ENCODE assay signal across 1 cellular context in the genomic region with DNA sequence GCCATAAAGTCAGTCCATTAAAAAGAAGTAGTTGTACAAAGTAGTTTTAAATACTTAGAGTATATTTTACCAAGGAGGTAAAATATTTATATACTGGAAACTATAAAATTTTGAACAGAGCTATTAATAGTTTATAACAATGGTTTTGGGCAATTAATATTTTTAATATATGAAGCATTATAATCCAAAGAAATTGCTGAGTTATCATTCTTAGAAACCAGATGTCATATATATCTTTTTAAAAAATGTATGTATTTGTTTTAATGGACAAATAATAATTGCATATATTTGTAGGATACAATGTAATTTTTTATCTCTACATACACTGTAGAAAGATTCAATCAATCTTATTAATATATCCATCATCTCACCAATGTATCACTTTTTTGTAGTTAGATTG.
TF ChIP-seq lines count a peak whose summit lies in the region.

No MANE protein-coding gene starts in this region.

TF ChIP-seq in K562, 482 proteins besides CTCF, POLR2A, EP300 and RAD21 (continued from another document):
- TF ChIP-seq, protein P1, sequence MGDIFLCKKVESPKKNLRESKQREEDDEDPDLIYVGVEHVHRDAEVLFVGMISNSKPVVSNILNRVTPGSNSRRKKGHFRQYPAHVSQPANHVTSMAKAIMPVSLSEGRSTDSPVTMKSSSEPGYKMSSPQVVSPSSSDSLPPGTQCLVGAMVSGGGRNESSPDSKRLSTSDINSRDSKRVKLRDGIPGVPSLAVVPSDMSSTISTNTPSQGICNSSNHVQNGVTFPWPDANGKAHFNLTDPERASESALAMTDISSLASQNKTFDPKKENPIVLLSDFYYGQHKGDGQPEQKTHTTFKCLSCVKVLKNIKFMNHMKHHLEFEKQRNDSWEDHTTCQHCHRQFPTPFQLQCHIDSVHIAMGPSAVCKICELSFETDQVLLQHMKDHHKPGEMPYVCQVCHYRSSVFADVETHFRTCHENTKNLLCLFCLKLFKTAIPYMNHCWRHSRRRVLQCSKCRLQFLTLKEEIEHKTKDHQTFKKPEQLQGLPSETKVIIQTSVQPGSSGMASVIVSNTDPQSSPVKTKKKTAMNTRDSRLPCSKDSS (IDR thresholded peaks at IDR 0.05; ENCODE audit: low read depth, partially characterized antibody): no peak
- TF ChIP-seq SMAD4 (CRISPR knock-in tag; conservative IDR thresholded peaks at IDR 0.05) (no peak), HDAC6 (IDR thresholded peaks at IDR 0.05; ENCODE audit: low read depth, low read length) (no peak), C11orf30 (IDR thresholded peaks at IDR 0.05; ENCODE audit: low read depth) (peak; percentile 38; the same call in 1 of the 2 replicates), MAFF (IDR thresholded peaks at IDR 0.05; ENCODE audit: low read length) (peak; percentile 29; the same call in 1 of the 2 replicates)
- TF ChIP-seq, protein P2, sequence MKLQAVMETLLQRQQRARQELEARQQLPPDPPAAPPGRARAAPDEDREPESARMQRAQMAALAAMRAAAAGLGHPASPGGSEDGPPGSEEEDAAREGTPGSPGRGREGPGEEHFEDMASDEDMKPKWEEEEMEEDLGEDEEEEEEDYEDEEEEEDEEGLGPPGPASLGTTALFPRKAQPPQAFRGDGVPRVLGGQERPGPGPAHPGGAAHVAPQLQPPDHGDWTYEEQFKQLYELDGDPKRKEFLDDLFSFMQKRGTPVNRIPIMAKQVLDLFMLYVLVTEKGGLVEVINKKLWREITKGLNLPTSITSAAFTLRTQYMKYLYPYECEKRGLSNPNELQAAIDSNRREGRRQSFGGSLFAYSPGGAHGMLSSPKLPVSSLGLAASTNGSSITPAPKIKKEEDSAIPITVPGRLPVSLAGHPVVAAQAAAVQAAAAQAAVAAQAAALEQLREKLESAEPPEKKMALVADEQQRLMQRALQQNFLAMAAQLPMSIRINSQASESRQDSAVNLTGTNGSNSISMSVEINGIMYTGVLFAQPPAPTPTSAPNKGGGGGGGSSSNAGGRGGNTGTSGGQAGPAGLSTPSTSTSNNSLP (IDR thresholded peaks at IDR 0.05; ENCODE audit: borderline replicate concordance, low read depth, low read length): no peak
- TF ChIP-seq, protein P3, sequence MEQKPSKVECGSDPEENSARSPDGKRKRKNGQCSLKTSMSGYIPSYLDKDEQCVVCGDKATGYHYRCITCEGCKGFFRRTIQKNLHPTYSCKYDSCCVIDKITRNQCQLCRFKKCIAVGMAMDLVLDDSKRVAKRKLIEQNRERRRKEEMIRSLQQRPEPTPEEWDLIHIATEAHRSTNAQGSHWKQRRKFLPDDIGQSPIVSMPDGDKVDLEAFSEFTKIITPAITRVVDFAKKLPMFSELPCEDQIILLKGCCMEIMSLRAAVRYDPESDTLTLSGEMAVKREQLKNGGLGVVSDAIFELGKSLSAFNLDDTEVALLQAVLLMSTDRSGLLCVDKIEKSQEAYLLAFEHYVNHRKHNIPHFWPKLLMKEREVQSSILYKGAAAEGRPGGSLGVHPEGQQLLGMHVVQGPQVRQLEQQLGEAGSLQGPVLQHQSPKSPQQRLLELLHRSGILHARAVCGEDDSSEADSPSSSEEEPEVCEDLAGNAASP (IDR thresholded peaks at IDR 0.05): no peak
TF ChIP-seq in K562: peak in this region for 4.
